In the genomic region with DNA sequence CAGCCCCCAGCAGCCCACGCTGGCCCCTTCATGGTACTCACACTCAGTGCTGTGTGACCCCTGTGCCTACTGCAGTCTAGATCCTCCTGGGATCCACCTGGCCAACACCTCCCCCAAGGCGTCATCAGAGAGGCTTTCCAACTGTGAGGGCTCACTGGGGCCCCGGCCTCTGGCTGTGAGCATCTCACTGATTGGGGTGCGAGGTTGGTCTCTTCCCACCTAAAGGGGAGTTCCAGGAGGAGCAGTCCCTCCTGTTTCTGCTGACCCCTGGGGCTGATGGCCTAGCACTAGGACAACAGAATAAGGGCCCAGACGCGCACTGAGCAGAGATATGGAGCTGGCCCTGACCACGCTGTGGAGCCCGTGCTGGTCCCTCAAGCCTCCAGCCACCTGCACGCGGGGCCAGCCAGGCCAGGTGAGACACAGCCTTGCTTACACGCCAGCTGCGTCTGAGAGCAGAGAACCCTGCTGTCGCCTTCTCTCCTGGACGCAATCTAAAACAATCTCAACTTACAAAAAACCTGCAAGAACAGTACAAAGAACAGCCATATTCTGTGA, we compare ENCODE assay signal across 21 cellular contexts. TPM values are rescaled to one million over a fixed set of nuclear protein-coding genes. Genes with fewer than 3 reads are reported as not detected.
DNase-seq lines count a peak whose midpoint lies in the region; ATAC-seq and TF ChIP-seq lines count a peak whose summit lies in the region.
"Had no signal": no experiment of that assay in that cellular context is flagged by ENCODE, and none has a peak within 500 bp of the region (broad histone marks: within the 10 kb centered on the region; RNA-seq: fewer than 3 reads in every experiment).

No MANE protein-coding gene starts in this region.

- DNase-seq in right cardiac atrium (peak in 1 of 3 donors; percentile 56), heart right ventricle (no peak), left lobe of liver (ENCODE audit: low spot score) (no peak), thyroid gland (no peak), GF-D8 (lab: John Stamatoyannopoulos, UW) (no peak)
- DNase-seq: activated CD4-positive, alpha-beta T cell treated with anti-CD3 and anti-CD28 coated beads, Interleukin-2, amount 50 U/mL, for 4 hours; activated CD8-positive, alpha-beta memory T cell treated with anti-CD3 and anti-CD28 coated beads, Interleukin-2, amount 50 U/mL, for 48 hours; activated naive CD8-positive, alpha-beta T cell treated with anti-CD3 and anti-CD28 coated beads, Interleukin-2, amount 10 ng/mL, durations not matched to agents 7 days and 5 days; endodermal cell; KBM-7; midbrain; NCI-H1930; NCI-H446; stimulated activated CD4-positive, alpha-beta T cell treated with anti-CD3 and anti-CD28 coated beads, Interleukin-2, amount 100 ng/mL, for 48 hours had no signal

- TF ChIP-seq CTCF in heart right ventricle (IDR thresholded peaks at IDR 0.05): no peak
- TF ChIP-seq CTCF in VCaP (conservative IDR thresholded peaks at IDR 0.05): no peak
- TF ChIP-seq CTCF in thyroid gland (IDR thresholded peaks at IDR 0.05): no peak

- peak overlapping the region; percentile 25 for H3K27ac ChIP-seq in right cardiac atrium (ENCODE audit: low read length)
- H3K27ac ChIP-seq in heart right ventricle: peak overlapping the region in 3 of 10 donors; percentile 10 to 22 (median 15)
- H3K27ac ChIP-seq in VCaP: peak overlapping the region; percentile 55
- H3K27ac ChIP-seq in thyroid gland: peak overlapping the region in 2 of 3 donors; percentile 27 to 69
- H3K27ac ChIP-seq: SK-N-MC, thoracic aorta had no signal

- intact Hi-C loops in right cardiac atrium (cut with DNase I): no loop called here
- intact Hi-C loops in heart right ventricle (cut with DNase I): no loop called here
- intact Hi-C loops in thyroid gland (cut with DNase I): no loop called here

- H3K9me3 ChIP-seq in right cardiac atrium (ENCODE audit: control insufficient read depth, low read length) (no peaks in the 10 kb centered on the region), heart right ventricle (no peaks in the 10 kb centered on the region), thyroid gland (no peaks in the 10 kb centered on the region)
- H3K9me3 ChIP-seq: thoracic aorta had no signal

- no peak overlapping the region for H3K4me3 ChIP-seq in right cardiac atrium (ENCODE audit: low read length)
- H3K4me3 ChIP-seq in heart right ventricle: no peak overlapping the region
- H3K4me3 ChIP-seq in thyroid gland (replicated peaks in 1 of 3): no peak overlapping the region
- H3K4me3 ChIP-seq: SK-N-MC, smooth muscle cell, thoracic aorta had no signal

- peaks cover 41% of the 10 kb centered on the region for H3K4me1 ChIP-seq in right cardiac atrium (ENCODE audit: control insufficient read depth, insufficient read depth, low read length)
- peaks cover 31 to 86% (median 75%) of the 10 kb centered on the region in 9 donors for H3K4me1 ChIP-seq in heart right ventricle
- peaks cover 27 to 58% of the 10 kb centered on the region in 2 donors for H3K4me1 ChIP-seq in thyroid gland

- no peak for ATAC-seq in right cardiac atrium
- ATAC-seq in heart right ventricle: no peak
- peak; percentile 8 for ATAC-seq in left lobe of liver
- ATAC-seq in GM18520 (IDR thresholded peaks at IDR 0.05; ENCODE audit: unreplicated experiment): no peak
- no peak for ATAC-seq in SK-N-SH treated with all-trans-retinoic acid at 6 μM for 48 hours
- ATAC-seq: Panc1 had no signal

- H3K27me3 ChIP-seq in right cardiac atrium (ENCODE audit: control insufficient read depth, insufficient read depth) (no peaks in the 10 kb centered on the region), heart right ventricle (no peaks in the 10 kb centered on the region), thyroid gland (no peaks in the 10 kb centered on the region)

- no peak for TF ChIP-seq POLR2A in thyroid gland (IDR thresholded peaks at IDR 0.05)

- no peaks in the 10 kb centered on the region for H3K36me3 ChIP-seq in heart right ventricle
- H3K36me3 ChIP-seq in thyroid gland: no peaks in the 10 kb centered on the region
- H3K36me3 ChIP-seq: thoracic aorta had no signal

- WGBS in right cardiac atrium: 90% methylated on average over 14 of the region's 14 CpGs
- 90 to 94% methylated on average over 14 of the region's 14 CpGs for WGBS in heart right ventricle, 2 donors
- 95 to 96% methylated on average over 7 to 12 of the region's 14 CpGs for WGBS in thyroid gland, 2 donors

TF ChIP-seq in SK-N-SH treated with all-trans-retinoic acid at 6 μM for 48 hours, 23 proteins besides CTCF, POLR2A, EP300 and RAD21 (continues in another document):
- TF ChIP-seq ZC3H10 (CRISPR knock-in tag; IDR thresholded peaks at IDR 0.05) (no peak), SNAI2 (CRISPR knock-in tag; IDR thresholded peaks at IDR 0.05) (no peak), CSDC2 (CRISPR knock-in tag; IDR thresholded peaks at IDR 0.05) (no peak), BACH2 (CRISPR knock-in tag; IDR thresholded peaks at IDR 0.05; ENCODE audit: borderline replicate concordance) (no peak), ZNF565 (CRISPR knock-in tag; conservative IDR thresholded peaks at IDR 0.05; ENCODE audit: low read depth) (no peak), ZFP30 (CRISPR knock-in tag; IDR thresholded peaks at IDR 0.05) (no peak), ARNTL (CRISPR knock-in tag; IDR thresholded peaks at IDR 0.05; ENCODE audit: borderline replicate concordance, low read depth) (no peak), ZFP3 (CRISPR knock-in tag; IDR thresholded peaks at IDR 0.05) (no peak), GLIS3 (CRISPR knock-in tag; IDR thresholded peaks at IDR 0.05) (no peak), ZNF8 (CRISPR knock-in tag; IDR thresholded peaks at IDR 0.05) (no peak), TOX (CRISPR knock-in tag; IDR thresholded peaks at IDR 0.05; ENCODE audit: borderline replicate concordance) (no peak), ESRRG (CRISPR knock-in tag; IDR thresholded peaks at IDR 0.05) (no peak)
- TF ChIP-seq, protein P1, sequence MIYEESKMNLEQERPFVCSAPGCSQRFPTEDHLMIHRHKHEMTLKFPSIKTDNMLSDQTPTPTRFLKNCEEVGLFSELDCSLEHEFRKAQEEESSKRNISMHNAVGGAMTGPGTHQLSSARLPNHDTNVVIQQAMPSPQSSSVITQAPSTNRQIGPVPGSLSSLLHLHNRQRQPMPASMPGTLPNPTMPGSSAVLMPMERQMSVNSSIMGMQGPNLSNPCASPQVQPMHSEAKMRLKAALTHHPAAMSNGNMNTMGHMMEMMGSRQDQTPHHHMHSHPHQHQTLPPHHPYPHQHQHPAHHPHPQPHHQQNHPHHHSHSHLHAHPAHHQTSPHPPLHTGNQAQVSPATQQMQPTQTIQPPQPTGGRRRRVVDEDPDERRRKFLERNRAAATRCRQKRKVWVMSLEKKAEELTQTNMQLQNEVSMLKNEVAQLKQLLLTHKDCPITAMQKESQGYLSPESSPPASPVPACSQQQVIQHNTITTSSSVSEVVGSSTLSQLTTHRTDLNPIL (CRISPR knock-in tag; IDR thresholded peaks at IDR 0.05; ENCODE audit: low read depth): no peak
- TF ChIP-seq, protein P2, sequence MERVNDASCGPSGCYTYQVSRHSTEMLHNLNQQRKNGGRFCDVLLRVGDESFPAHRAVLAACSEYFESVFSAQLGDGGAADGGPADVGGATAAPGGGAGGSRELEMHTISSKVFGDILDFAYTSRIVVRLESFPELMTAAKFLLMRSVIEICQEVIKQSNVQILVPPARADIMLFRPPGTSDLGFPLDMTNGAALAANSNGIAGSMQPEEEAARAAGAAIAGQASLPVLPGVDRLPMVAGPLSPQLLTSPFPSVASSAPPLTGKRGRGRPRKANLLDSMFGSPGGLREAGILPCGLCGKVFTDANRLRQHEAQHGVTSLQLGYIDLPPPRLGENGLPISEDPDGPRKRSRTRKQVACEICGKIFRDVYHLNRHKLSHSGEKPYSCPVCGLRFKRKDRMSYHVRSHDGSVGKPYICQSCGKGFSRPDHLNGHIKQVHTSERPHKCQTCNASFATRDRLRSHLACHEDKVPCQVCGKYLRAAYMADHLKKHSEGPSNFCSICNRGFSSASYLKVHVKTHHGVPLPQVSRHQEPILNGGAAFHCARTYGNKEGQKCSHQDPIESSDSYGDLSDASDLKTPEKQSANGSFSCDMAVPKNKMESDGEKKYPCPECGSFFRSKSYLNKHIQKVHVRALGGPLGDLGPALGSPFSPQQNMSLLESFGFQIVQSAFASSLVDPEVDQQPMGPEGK (CRISPR knock-in tag; IDR thresholded peaks at IDR 0.05; ENCODE audit: borderline replicate concordance): no peak
- TF ChIP-seq, protein P3, sequence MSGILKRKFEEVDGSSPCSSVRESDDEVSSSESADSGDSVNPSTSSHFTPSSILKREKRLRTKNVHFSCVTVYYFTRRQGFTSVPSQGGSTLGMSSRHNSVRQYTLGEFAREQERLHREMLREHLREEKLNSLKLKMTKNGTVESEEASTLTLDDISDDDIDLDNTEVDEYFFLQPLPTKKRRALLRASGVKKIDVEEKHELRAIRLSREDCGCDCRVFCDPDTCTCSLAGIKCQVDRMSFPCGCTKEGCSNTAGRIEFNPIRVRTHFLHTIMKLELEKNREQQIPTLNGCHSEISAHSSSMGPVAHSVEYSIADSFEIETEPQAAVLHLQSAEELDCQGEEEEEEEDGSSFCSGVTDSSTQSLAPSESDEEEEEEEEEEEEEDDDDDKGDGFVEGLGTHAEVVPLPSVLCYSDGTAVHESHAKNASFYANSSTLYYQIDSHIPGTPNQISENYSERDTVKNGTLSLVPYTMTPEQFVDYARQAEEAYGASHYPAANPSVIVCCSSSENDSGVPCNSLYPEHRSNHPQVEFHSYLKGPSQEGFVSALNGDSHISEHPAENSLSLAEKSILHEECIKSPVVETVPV (CRISPR knock-in tag; IDR thresholded peaks at IDR 0.05): no peak

RNA-seq across cellular contexts. Expression of a gene that starts 32.2 kb away (rescaled TPM):
- total RNA-seq in right cardiac atrium (10 to 100 TPM; 12.6 to 19.0 (median 14.0) TPM), heart right ventricle (10 to 100 TPM in 2 of 10 donors, 1 to 10 TPM in 8; 5.7 to 13.1 (median 7.5) TPM), left lobe of liver (11.2 TPM), thyroid gland (10 to 100 TPM; 10.8 to 31.0 (median 11.5) TPM)
- polyA plus RNA-seq in right cardiac atrium (9.3 TPM), heart right ventricle (1 to 10 TPM; 4.0 to 6.7 TPM)

RNA-seq across cellular contexts. Expression of a gene that starts 51.8 kb away (rescaled TPM):
- 10 to 100 TPM; 36.9 to 55.4 (median 45.3) TPM for total RNA-seq in right cardiac atrium
- 50.7 TPM for polyA plus RNA-seq in right cardiac atrium
- total RNA-seq in heart right ventricle: 10 to 100 TPM; 12.6 to 40.7 (median 18.0) TPM
- polyA plus RNA-seq in heart right ventricle: 100 to 1,000 TPM in 1 of 2 donors, 10 to 100 TPM in 1; 21.4 to 137 TPM
- total RNA-seq in left lobe of liver: 10.2 TPM
- total RNA-seq in thyroid gland: 10 to 100 TPM; 12.7 to 24.2 (median 22.9) TPM

RNA-seq across cellular contexts. Expression of a gene that starts 53.7 kb away (rescaled TPM):
- total RNA-seq in right cardiac atrium (100 to 1,000 TPM; 204 to 236 (median 213) TPM), heart right ventricle (100 to 1,000 TPM; 132 to 196 (median 151) TPM), left lobe of liver (116 TPM), thyroid gland (100 to 1,000 TPM; 238 to 394 (median 314) TPM)
- polyA plus RNA-seq in right cardiac atrium (285 TPM), heart right ventricle (100 to 1,000 TPM; 153 to 308 TPM)
